In the genomic region with DNA sequence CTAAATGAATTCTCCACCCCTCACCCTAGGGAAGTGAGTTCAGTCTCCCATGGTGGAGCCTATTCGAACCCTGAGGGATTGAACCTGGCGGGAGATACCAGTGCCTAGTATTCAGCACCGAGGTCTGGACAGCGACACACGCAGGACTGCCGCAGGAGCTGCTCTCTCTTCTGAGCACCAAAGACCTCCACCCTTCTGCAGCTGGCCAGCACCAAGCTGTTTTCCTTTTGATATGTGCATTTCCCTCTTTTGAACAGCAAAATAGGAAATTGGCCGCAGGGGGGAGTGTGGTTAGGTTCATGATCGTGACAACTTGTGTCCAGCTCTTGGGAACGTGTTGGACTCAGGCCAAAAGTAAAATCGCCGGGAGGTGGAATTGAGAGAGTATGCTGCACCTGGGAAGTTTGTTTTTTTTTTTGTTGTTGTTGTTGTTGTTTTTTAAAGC, we compare ENCODE assay signal across 8 cellular contexts. TPM values are rescaled to one million over a fixed set of nuclear protein-coding genes. Genes with fewer than 3 reads are reported as not detected.
DNase-seq lines count a peak whose midpoint lies in the region; ATAC-seq, FAIRE-seq and TF ChIP-seq lines count a peak whose summit lies in the region.

No MANE protein-coding gene starts in this region.

- TF ChIP-seq CTCF in 22Rv1 (IDR thresholded peaks at IDR 0.05): peak; percentile 63
- no peak for TF ChIP-seq CTCF in glutamatergic neuron (IDR thresholded peaks at IDR 0.05; ENCODE audit: partially characterized antibody, unreplicated experiment)

- H3K9me3 Mint-ChIP-seq in activated T-helper 1 cell treated with anti-CD3 and anti-CD28 coated beads, Interleukin-12 subunit alpha, Interleukin-12 subunit beta, Interleukin-2, Interleukin-4 antibody, amounts not matched to agents 30 ng/mL and 10 ng/mL and 1 ng/mL, durations not matched to agents 14 hours and 24 hours and 36 hours: peaks cover 13% of the 10 kb centered on the region
- peaks cover 6% of the 10 kb centered on the region for H3K9me3 Mint-ChIP-seq in glutamatergic neuron (ENCODE audit: unreplicated experiment)

- H3K4me3 Mint-ChIP-seq in activated T-helper 1 cell treated with anti-CD3 and anti-CD28 coated beads, Interleukin-12 subunit alpha, Interleukin-12 subunit beta, Interleukin-2, Interleukin-4 antibody, amounts not matched to agents 30 ng/mL and 10 ng/mL and 1 ng/mL, durations not matched to agents 14 hours and 24 hours and 36 hours: no peak overlapping the region
- peak overlapping the region; percentile 98 for H3K4me3 Mint-ChIP-seq in glutamatergic neuron (ENCODE audit: unreplicated experiment)

- no peaks in the 10 kb centered on the region for H3K36me3 Mint-ChIP-seq in activated T-helper 1 cell treated with anti-CD3 and anti-CD28 coated beads, Interleukin-12 subunit alpha, Interleukin-12 subunit beta, Interleukin-2, Interleukin-4 antibody, amounts not matched to agents 30 ng/mL and 10 ng/mL and 1 ng/mL, durations not matched to agents 14 hours and 24 hours and 36 hours (ENCODE audit: low read depth)
- H3K36me3 Mint-ChIP-seq in glutamatergic neuron (ENCODE audit: unreplicated experiment): no peaks in the 10 kb centered on the region

- H3K27ac ChIP-seq in 22Rv1: peak overlapping the region; percentile 54

- DNase-seq in GM18507 (ENCODE audit: extremely low spot score, insufficient read length, low read depth) (no peak), NCI-H748 (lab: John Stamatoyannopoulos, UW; ENCODE audit: unreplicated experiment) (peak; percentile 99), glutamatergic neuron (peak; percentile 46), posterior cingulate gyrus (peak in 8 of 10 donors; percentile 31 to 90 (median 47))
- DNase-seq in activated T-helper 1 cell treated with anti-CD3 and anti-CD28 coated beads, Interleukin-12 subunit alpha, Interleukin-12 subunit beta, Interleukin-2, Interleukin-4 antibody, amounts not matched to agents 30 ng/mL and 10 ng/mL and 1 ng/mL, durations not matched to agents 14 hours and 24 hours and 36 hours (ENCODE audit: low spot score): peak; percentile 3

- intact Hi-C loops in activated T-helper 1 cell treated with anti-CD3 and anti-CD28 coated beads, Interleukin-12 subunit alpha, Interleukin-12 subunit beta, Interleukin-2, Interleukin-4 antibody, amounts not matched to agents 30 ng/mL and 10 ng/mL and 1 ng/mL, durations not matched to agents 14 hours and 24 hours and 36 hours (cut with micrococcal nuclease): no loop called here
- intact Hi-C loops in posterior cingulate gyrus (cut with DNase I): no loop called here

- ATAC-seq in HG03342 (IDR thresholded peaks at IDR 0.05; ENCODE audit: unreplicated experiment) (peak; percentile 51), GM19324 (IDR thresholded peaks at IDR 0.05; ENCODE audit: low FRiP score, unreplicated experiment) (no peak)

- FAIRE-seq in GM18507 (lab: Jason Lieb, UNC): peak; percentile 29

- peaks cover 63% of the 10 kb centered on the region for H3K27me3 Mint-ChIP-seq in activated T-helper 1 cell treated with anti-CD3 and anti-CD28 coated beads, Interleukin-12 subunit alpha, Interleukin-12 subunit beta, Interleukin-2, Interleukin-4 antibody, amounts not matched to agents 30 ng/mL and 10 ng/mL and 1 ng/mL, durations not matched to agents 14 hours and 24 hours and 36 hours (ENCODE audit: insufficient read depth)
- H3K27me3 Mint-ChIP-seq in glutamatergic neuron (ENCODE audit: unreplicated experiment): peaks cover 10% of the 10 kb centered on the region

- no peak overlapping the region for H3K27ac Mint-ChIP-seq in activated T-helper 1 cell treated with anti-CD3 and anti-CD28 coated beads, Interleukin-12 subunit alpha, Interleukin-12 subunit beta, Interleukin-2, Interleukin-4 antibody, amounts not matched to agents 30 ng/mL and 10 ng/mL and 1 ng/mL, durations not matched to agents 14 hours and 24 hours and 36 hours
- no peak overlapping the region for H3K27ac Mint-ChIP-seq in glutamatergic neuron (ENCODE audit: unreplicated experiment)

- H3K4me1 Mint-ChIP-seq in activated T-helper 1 cell treated with anti-CD3 and anti-CD28 coated beads, Interleukin-12 subunit alpha, Interleukin-12 subunit beta, Interleukin-2, Interleukin-4 antibody, amounts not matched to agents 30 ng/mL and 10 ng/mL and 1 ng/mL, durations not matched to agents 14 hours and 24 hours and 36 hours (ENCODE audit: low read depth): peaks cover 6% of the 10 kb centered on the region
- peaks cover 30% of the 10 kb centered on the region for H3K4me1 Mint-ChIP-seq in glutamatergic neuron (ENCODE audit: low read depth, unreplicated experiment)

RNA-seq across cellular contexts. Expression of a gene that starts 1.2 kb away (rescaled TPM):
- not detected in 2 replicates for total RNA-seq in activated T-helper 1 cell treated with anti-CD3 and anti-CD28 coated beads, Interleukin-12 subunit alpha, Interleukin-12 subunit beta, Interleukin-2, Interleukin-4 antibody, amounts not matched to agents 30 ng/mL and 10 ng/mL and 1 ng/mL, durations not matched to agents 14 hours and 24 hours and 36 hours
- 11.6 TPM for total RNA-seq in glutamatergic neuron (ENCODE audit: unreplicated experiment)

Comparison
In these comparisons a context has a peak if more than half of its experiments do, and no peak if none do; other contexts are left out.
1. RNA of a gene that starts 1.2 kb away (total RNA-seq): 11.6 TPM in glutamatergic neuron (single experiment); not detected in activated T-helper 1 cell treated with anti-CD3 and anti-CD28 coated beads, Interleukin-12 subunit alpha, Interleukin-12 subunit beta, Interleukin-2, Interleukin-4 antibody, amounts not matched to agents 30 ng/mL and 10 ng/mL and 1 ng/mL, durations not matched to agents 14 hours and 24 hours and 36 hours; every median in the first group is over 10 times any median in the second.